1 cellular context compared by ENCODE assay signal in genomic region chr4:38490753-38491446, GRCh38.
TF ChIP-seq lines count a peak whose summit lies in the region.

No MANE protein-coding gene starts in this region.

TF ChIP-seq in liver, 16 proteins besides CTCF, POLR2A, EP300 and RAD21 (continued from another document):
- TF ChIP-seq MAX (IDR thresholded peaks at IDR 0.05) (peak; percentile 97), SP1 (IDR thresholded peaks at IDR 0.05) (peak; percentile 92), HNF4G (IDR thresholded peaks at IDR 0.05) (peak; percentile 97), FOXA1 (IDR thresholded peaks at IDR 0.05) (peak; percentile 76), GABPA (IDR thresholded peaks at IDR 0.05 in 1 of 2, conservative IDR thresholded peaks at IDR 0.05 in 1 of 2) (peak in 1 of 2 donors; percentile 10), JUND (IDR thresholded peaks at IDR 0.05) (peak in 1 of 2 donors; percentile 84), TAF1 (conservative IDR thresholded peaks at IDR 0.05) (no peak), ATF3 (IDR thresholded peaks at IDR 0.05) (no peak), RXRA (IDR thresholded peaks at IDR 0.05) (peak; percentile 93 to 96)
